ENCODE assay signal across 8 cellular contexts in genomic region chr20:47319517-47320252, GRCh38. TPM values are rescaled to one million over a fixed set of nuclear protein-coding genes. Genes with fewer than 3 reads are reported as not detected.
DNase-seq lines count a peak whose midpoint lies in the region; ATAC-seq, FAIRE-seq and TF ChIP-seq lines count a peak whose summit lies in the region.

No MANE protein-coding gene starts in this region.

- H3K4me1 Mint-ChIP-seq in WTC11 = peaks cover 95% of the 10 kb centered on the region
- peaks cover 85% of the 10 kb centered on the region for H3K4me1 Mint-ChIP-seq in nephron progenitor cell

- H3K36me3 Mint-ChIP-seq in WTC11 (peaks cover 3% of the 10 kb centered on the region; the same call in 1 of the 2 replicates), nephron progenitor cell (ENCODE audit: low read depth) (peaks cover 4% of the 10 kb centered on the region)

- no peak for FAIRE-seq in RCC 7860 (lab: Jason Lieb, UNC)

- H3K4me3 Mint-ChIP-seq in WTC11 (peak overlapping the region; percentile 59), nephron progenitor cell (peak overlapping the region; percentile 69)

- TF ChIP-seq CTCF in WTC11 (IDR thresholded peaks at IDR 0.05) (no peak), nephron progenitor cell (IDR thresholded peaks at IDR 0.05) (no peak), omental fat pad (IDR thresholded peaks at IDR 0.05) (no peak)

- POLR2A ChIA-PET in WTC11 (lab: Charles Lee) = interaction anchor here (0.7 to 8.2 kb wide), 8 partner anchors 9 to 51 kb away, joined by 3 to 140 read pairs (median 4); partner anchors contain the start of gene ZMYND8

- H3K27me3 Mint-ChIP-seq in WTC11 (ENCODE audit: low read depth) = no peaks in the 10 kb centered on the region
- no peaks in the 10 kb centered on the region for H3K27me3 Mint-ChIP-seq in nephron progenitor cell (ENCODE audit: low read depth, poor library complexity)

- intact Hi-C loops in Right ventricle myocardium superior (cut with DNase I) (no loop called here), Right ventricle myocardium inferior (cut with DNase I) (loop anchor here (2.0 to 5.0 kb wide), 2 partner anchors 47 to 65 kb away; no protein-coding TSS in a partner anchor)

- ATAC-seq in Right ventricle myocardium superior (ENCODE audit: poor library complexity) (peak; percentile 14), Right ventricle myocardium inferior (no peak), WTC11 (peak; percentile 46), omental fat pad (ENCODE audit: low FRiP score) (no peak)

- H3K9me3 Mint-ChIP-seq in WTC11 (no peaks in the 10 kb centered on the region), nephron progenitor cell (no peaks in the 10 kb centered on the region)

- CTCF ChIA-PET in WTC11 (lab: Charles Lee) = interaction anchor here (0.6 to 4.0 kb wide), 4 partner anchors 10 to 64 kb away, joined by 3 to 34 read pairs (median 4); no protein-coding TSS in a partner anchor

- DNase-seq in Right ventricle myocardium superior (peak; percentile 59), Right ventricle myocardium inferior (ENCODE audit: missing footprints) (no peak), WTC11 (ENCODE audit: low spot score) (peak; percentile 83), fibroblast of peridontal ligament (ENCODE audit: extremely low read depth) (peak; percentile 82), nephron progenitor cell (peak; percentile 10), RCC 7860 (ENCODE audit: low spot score) (no peak), omental fat pad (ENCODE audit: low spot score) (no peak)
- no peak for DNase-seq in stimulated activated CD4-positive, alpha-beta T cell treated with anti-CD3 and anti-CD28 coated beads, Interleukin-15, amount 100 ng/mL, for 24 hours

- peak overlapping the region; percentile 100 for H3K27ac Mint-ChIP-seq in WTC11
- peak overlapping the region; percentile 99 for H3K27ac Mint-ChIP-seq in nephron progenitor cell

TF ChIP-seq in WTC11, 78 proteins besides CTCF, POLR2A, EP300 and RAD21 (continues in another document):
- no peak for TF ChIP-seq NFATC4 (CRISPR knock-in tag; IDR thresholded peaks at IDR 0.05)
- TF ChIP-seq ZNF416 (CRISPR knock-in tag; IDR thresholded peaks at IDR 0.05) = no peak
- no peak for TF ChIP-seq IRF1 (CRISPR knock-in tag; IDR thresholded peaks at IDR 0.05)
- 0 out of 2 replicates have a peak, but pooled peaks have one; percentile 32 for TF ChIP-seq ZNF281 (CRISPR knock-in tag; IDR thresholded peaks at IDR 0.05)
- no peak for TF ChIP-seq ARID4B (CRISPR knock-in tag; IDR thresholded peaks at IDR 0.05; ENCODE audit: borderline replicate concordance)
- no peak for TF ChIP-seq NR3C1 (CRISPR knock-in tag; conservative IDR thresholded peaks at IDR 0.05; ENCODE audit: low read depth)
- TF ChIP-seq ZNF219 (CRISPR knock-in tag; IDR thresholded peaks at IDR 0.05; ENCODE audit: borderline replicate concordance) = no peak
- TF ChIP-seq ZNF512 (CRISPR knock-in tag; IDR thresholded peaks at IDR 0.05; ENCODE audit: borderline replicate concordance) = no peak
- TF ChIP-seq ERG (CRISPR knock-in tag; IDR thresholded peaks at IDR 0.05) = no peak
- no peak for TF ChIP-seq ZNF263 (CRISPR knock-in tag; IDR thresholded peaks at IDR 0.05; ENCODE audit: low read depth)

RNA-seq across cellular contexts. Expression of gene ZMYND8, which starts 36.8 kb away (rescaled TPM):
- 37.7 TPM for total RNA-seq in Right ventricle myocardium superior
- 36.1 TPM for total RNA-seq in Right ventricle myocardium inferior
- 114 to 149 TPM (median 127 TPM) in 3 replicates for total RNA-seq in WTC11 (2021)
- total RNA-seq in omental fat pad = 10 to 100 TPM; 22.7 to 44.5 (median 28.6) TPM

Comparison
In these comparisons a context has a peak if more than half of its experiments do, and no peak if none do; other contexts are left out.
1. ATAC-seq: peak in Right ventricle myocardium superior (single experiment) and WTC11 (single experiment); none in Right ventricle myocardium inferior (single experiment) and omental fat pad (single experiment).
2. DNase-seq: peak in Right ventricle myocardium superior (single experiment), WTC11 (single experiment), fibroblast of peridontal ligament (single experiment) and nephron progenitor cell (single experiment); none in Right ventricle myocardium inferior (single experiment), RCC 7860 (single experiment), stimulated activated CD4-positive, alpha-beta T cell treated with anti-CD3 and anti-CD28 coated beads, Interleukin-15, amount 100 ng/mL, for 24 hours (single experiment) and omental fat pad (single experiment).